Comparison of ENCODE assay signal across 1 cellular context in the genomic region with DNA sequence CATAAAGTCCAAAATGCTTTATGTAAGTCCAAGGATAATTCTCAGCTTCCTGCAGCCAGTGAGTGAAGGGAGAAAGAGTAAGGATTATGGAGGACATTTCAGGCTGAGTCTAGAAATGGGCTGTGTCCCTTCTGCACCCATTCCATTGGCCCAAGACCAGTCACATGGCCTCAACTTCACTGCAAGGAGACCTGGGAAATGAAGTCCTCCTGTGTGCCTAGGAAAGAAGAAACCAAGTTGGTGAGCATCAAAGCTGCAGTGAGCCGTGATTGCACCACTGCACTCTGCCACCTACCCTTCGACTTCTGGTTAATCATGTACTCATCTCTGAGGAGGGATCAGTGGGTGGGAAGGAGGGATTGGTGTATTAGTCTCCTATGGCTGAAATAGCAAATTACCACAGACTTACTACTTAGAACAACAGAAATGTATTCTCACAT.
TF ChIP-seq lines count a peak whose summit lies in the region.

No MANE protein-coding gene starts in this region.

TF ChIP-seq in HepG2, 621 proteins besides CTCF, POLR2A, EP300 and RAD21 (continued from another document and continues in another):
- TF ChIP-seq, protein P1, sequence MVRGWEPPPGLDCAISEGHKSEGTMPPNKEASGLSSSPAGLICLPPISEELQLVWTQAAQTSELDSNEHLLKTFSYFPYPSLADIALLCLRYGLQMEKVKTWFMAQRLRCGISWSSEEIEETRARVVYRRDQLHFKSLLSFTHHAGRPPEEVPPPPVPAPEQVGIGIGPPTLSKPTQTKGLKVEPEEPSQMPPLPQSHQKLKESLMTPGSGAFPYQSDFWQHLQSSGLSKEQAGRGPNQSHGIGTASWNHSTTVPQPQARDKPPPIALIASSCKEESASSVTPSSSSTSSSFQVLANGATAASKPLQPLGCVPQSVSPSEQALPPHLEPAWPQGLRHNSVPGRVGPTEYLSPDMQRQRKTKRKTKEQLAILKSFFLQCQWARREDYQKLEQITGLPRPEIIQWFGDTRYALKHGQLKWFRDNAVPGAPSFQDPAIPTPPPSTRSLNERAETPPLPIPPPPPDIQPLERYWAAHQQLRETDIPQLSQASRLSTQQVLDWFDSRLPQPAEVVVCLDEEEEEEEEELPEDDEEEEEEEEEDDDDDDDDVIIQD (CRISPR knock-in tag; IDR thresholded peaks at IDR 0.05; ENCODE audit: low read depth): peak; percentile 18; the same call in 1 of the 2 replicates
- TF ChIP-seq, protein P2, sequence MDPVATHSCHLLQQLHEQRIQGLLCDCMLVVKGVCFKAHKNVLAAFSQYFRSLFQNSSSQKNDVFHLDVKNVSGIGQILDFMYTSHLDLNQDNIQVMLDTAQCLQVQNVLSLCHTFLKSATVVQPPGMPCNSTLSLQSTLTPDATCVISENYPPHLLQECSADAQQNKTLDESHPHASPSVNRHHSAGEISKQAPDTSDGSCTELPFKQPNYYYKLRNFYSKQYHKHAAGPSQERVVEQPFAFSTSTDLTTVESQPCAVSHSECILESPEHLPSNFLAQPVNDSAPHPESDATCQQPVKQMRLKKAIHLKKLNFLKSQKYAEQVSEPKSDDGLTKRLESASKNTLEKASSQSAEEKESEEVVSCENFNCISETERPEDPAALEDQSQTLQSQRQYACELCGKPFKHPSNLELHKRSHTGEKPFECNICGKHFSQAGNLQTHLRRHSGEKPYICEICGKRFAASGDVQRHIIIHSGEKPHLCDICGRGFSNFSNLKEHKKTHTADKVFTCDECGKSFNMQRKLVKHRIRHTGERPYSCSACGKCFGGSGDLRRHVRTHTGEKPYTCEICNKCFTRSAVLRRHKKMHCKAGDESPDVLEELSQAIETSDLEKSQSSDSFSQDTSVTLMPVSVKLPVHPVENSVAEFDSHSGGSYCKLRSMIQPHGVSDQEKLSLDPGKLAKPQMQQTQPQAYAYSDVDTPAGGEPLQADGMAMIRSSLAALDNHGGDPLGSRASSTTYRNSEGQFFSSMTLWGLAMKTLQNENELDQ (CRISPR knock-in tag; IDR thresholded peaks at IDR 0.05; ENCODE audit: borderline replicate concordance): no peak
- TF ChIP-seq, protein P3, sequence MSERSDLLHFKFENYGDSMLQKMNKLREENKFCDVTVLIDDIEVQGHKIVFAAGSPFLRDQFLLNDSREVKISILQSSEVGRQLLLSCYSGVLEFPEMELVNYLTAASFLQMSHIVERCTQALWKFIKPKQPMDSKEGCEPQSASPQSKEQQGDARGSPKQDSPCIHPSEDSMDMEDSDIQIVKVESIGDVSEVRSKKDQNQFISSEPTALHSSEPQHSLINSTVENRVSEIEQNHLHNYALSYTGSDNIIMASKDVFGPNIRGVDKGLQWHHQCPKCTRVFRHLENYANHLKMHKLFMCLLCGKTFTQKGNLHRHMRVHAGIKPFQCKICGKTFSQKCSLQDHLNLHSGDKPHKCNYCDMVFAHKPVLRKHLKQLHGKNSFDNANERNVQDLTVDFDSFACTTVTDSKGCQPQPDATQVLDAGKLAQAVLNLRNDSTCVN (CRISPR knock-in tag; IDR thresholded peaks at IDR 0.05; ENCODE audit: borderline replicate concordance): peak; percentile 38; the same call in 1 of the 2 replicates
- TF ChIP-seq, protein P4, sequence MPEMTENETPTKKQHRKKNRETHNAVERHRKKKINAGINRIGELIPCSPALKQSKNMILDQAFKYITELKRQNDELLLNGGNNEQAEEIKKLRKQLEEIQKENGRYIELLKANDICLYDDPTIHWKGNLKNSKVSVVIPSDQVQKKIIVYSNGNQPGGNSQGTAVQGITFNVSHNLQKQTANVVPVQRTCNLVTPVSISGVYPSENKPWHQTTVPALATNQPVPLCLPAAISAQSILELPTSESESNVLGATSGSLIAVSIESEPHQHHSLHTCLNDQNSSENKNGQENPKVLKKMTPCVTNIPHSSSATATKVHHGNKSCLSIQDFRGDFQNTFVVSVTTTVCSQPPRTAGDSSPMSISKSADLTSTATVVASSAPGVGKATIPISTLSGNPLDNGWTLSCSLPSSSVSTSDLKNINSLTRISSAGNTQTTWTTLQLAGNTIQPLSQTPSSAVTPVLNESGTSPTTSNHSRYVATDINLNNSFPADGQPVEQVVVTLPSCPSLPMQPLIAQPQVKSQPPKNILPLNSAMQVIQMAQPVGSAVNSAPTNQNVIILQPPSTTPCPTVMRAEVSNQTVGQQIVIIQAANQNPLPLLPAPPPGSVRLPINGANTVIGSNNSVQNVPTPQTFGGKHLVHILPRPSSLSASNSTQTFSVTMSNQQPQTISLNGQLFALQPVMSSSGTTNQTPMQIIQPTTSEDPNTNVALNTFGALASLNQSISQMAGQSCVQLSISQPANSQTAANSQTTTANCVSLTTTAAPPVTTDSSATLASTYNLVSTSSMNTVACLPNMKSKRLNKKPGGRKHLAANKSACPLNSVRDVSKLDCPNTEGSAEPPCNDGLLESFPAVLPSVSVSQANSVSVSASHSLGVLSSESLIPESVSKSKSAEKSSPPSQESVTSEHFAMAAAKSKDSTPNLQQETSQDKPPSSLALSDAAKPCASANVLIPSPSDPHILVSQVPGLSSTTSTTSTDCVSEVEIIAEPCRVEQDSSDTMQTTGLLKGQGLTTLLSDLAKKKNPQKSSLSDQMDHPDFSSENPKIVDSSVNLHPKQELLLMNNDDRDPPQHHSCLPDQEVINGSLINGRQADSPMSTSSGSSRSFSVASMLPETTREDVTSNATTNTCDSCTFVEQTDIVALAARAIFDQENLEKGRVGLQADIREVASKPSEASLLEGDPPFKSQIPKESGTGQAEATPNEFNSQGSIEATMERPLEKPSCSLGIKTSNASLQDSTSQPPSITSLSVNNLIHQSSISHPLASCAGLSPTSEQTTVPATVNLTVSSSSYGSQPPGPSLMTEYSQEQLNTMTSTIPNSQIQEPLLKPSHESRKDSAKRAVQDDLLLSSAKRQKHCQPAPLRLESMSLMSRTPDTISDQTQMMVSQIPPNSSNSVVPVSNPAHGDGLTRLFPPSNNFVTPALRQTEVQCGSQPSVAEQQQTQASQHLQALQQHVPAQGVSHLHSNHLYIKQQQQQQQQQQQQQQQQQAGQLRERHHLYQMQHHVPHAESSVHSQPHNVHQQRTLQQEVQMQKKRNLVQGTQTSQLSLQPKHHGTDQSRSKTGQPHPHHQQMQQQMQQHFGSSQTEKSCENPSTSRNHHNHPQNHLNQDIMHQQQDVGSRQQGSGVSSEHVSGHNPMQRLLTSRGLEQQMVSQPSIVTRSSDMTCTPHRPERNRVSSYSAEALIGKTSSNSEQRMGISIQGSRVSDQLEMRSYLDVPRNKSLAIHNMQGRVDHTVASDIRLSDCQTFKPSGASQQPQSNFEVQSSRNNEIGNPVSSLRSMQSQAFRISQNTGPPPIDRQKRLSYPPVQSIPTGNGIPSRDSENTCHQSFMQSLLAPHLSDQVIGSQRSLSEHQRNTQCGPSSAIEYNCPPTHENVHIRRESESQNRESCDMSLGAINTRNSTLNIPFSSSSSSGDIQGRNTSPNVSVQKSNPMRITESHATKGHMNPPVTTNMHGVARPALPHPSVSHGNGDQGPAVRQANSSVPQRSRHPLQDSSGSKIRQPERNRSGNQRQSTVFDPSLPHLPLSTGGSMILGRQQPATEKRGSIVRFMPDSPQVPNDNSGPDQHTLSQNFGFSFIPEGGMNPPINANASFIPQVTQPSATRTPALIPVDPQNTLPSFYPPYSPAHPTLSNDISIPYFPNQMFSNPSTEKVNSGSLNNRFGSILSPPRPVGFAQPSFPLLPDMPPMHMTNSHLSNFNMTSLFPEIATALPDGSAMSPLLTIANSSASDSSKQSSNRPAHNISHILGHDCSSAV (CRISPR knock-in tag; IDR thresholded peaks at IDR 0.05; ENCODE audit: borderline replicate concordance): no peak
- TF ChIP-seq, protein P5, sequence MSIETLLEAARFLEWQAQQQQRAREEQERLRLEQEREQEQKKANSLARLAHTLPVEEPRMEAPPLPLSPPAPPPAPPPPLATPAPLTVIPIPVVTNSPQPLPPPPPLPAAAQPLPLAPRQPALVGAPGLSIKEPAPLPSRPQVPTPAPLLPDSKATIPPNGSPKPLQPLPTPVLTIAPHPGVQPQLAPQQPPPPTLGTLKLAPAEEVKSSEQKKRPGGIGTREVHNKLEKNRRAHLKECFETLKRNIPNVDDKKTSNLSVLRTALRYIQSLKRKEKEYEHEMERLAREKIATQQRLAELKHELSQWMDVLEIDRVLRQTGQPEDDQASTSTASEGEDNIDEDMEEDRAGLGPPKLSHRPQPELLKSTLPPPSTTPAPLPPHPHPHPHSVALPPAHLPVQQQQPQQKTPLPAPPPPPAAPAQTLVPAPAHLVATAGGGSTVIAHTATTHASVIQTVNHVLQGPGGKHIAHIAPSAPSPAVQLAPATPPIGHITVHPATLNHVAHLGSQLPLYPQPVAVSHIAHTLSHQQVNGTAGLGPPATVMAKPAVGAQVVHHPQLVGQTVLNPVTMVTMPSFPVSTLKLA (IDR thresholded peaks at IDR 0.05): no peak
- peak; percentile 53; the same call in 1 of the 2 replicates for TF ChIP-seq ELF1 (CRISPR knock-in tag; IDR thresholded peaks at IDR 0.05)
- TF ChIP-seq NR2F6 (IDR thresholded peaks at IDR 0.05): no peak
- 0 out of 2 replicates have a peak, but pooled peaks have one; percentile 15 for TF ChIP-seq NR2F6 (CRISPR knock-in tag; IDR thresholded peaks at IDR 0.05)
- no peak for TF ChIP-seq ZNF224 (CRISPR knock-in tag; IDR thresholded peaks at IDR 0.05)
- TF ChIP-seq HES4 (CRISPR knock-in tag; IDR thresholded peaks at IDR 0.05; ENCODE audit: borderline replicate concordance): no peak
- TF ChIP-seq FOXA1 (IDR thresholded peaks at IDR 0.05): no peak
- TF ChIP-seq FOXA1 (CRISPR knock-in tag; IDR thresholded peaks at IDR 0.05): no peak
- TF ChIP-seq KLF12 (CRISPR knock-in tag; IDR thresholded peaks at IDR 0.05; ENCODE audit: borderline replicate concordance): no peak
- TF ChIP-seq FOXA3 (CRISPR knock-in tag; IDR thresholded peaks at IDR 0.05): peak; percentile 29; the same call in 1 of the 2 replicates
- TF ChIP-seq HOXA3 (CRISPR knock-in tag; IDR thresholded peaks at IDR 0.05): peak; percentile 56; the same call in 1 of the 2 replicates
- TF ChIP-seq GATAD2A (CRISPR knock-in tag; IDR thresholded peaks at IDR 0.05): 0 out of 2 replicates have a peak, but pooled peaks have one; percentile 47
- TF ChIP-seq YY1 (IDR thresholded peaks at IDR 0.05; ENCODE audit: insufficient read depth, insufficient replicate concordance, low read depth, low read length): peak; percentile 42
- TF ChIP-seq CBX5 (CRISPR knock-in tag; IDR thresholded peaks at IDR 0.05; ENCODE audit: borderline replicate concordance): 0 out of 2 replicates have a peak, but pooled peaks have one; percentile 23
- TF ChIP-seq, protein P6, sequence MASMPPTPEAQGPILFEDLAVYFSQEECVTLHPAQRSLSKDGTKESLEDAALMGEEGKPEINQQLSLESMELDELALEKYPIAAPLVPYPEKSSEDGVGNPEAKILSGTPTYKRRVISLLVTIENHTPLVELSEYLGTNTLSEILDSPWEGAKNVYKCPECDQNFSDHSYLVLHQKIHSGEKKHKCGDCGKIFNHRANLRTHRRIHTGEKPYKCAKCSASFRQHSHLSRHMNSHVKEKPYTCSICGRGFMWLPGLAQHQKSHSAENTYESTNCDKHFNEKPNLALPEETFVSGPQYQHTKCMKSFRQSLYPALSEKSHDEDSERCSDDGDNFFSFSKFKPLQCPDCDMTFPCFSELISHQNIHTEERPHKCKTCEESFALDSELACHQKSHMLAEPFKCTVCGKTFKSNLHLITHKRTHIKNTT (CRISPR knock-in tag; IDR thresholded peaks at IDR 0.05): no peak
- TF ChIP-seq, protein P7, sequence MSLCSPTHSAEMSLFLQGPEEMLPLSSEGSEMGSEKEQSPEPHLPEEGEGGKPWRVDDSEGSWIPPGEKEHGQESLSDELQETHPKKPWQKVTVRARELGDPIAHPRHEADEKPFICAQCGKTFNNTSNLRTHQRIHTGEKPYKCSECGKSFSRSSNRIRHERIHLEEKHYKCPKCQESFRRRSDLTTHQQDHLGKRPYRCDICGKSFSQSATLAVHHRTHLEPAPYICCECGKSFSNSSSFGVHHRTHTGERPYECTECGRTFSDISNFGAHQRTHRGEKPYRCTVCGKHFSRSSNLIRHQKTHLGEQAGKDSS (CRISPR knock-in tag; IDR thresholded peaks at IDR 0.05; ENCODE audit: borderline replicate concordance, low read depth): no peak
- TF ChIP-seq, protein P8, sequence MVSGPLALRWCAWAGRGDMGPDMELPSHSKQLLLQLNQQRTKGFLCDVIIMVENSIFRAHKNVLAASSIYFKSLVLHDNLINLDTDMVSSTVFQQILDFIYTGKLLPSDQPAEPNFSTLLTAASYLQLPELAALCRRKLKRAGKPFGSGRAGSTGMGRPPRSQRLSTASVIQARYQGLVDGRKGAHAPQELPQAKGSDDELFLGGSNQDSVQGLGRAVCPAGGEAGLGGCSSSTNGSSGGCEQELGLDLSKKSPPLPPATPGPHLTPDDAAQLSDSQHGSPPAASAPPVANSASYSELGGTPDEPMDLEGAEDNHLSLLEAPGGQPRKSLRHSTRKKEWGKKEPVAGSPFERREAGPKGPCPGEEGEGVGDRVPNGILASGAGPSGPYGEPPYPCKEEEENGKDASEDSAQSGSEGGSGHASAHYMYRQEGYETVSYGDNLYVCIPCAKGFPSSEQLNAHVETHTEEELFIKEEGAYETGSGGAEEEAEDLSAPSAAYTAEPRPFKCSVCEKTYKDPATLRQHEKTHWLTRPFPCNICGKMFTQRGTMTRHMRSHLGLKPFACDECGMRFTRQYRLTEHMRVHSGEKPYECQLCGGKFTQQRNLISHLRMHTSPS (CRISPR knock-in tag; IDR thresholded peaks at IDR 0.05; ENCODE audit: low read depth): no peak
- no peak for TF ChIP-seq HOXD1 (CRISPR knock-in tag; IDR thresholded peaks at IDR 0.05)
- TF ChIP-seq, protein P9, sequence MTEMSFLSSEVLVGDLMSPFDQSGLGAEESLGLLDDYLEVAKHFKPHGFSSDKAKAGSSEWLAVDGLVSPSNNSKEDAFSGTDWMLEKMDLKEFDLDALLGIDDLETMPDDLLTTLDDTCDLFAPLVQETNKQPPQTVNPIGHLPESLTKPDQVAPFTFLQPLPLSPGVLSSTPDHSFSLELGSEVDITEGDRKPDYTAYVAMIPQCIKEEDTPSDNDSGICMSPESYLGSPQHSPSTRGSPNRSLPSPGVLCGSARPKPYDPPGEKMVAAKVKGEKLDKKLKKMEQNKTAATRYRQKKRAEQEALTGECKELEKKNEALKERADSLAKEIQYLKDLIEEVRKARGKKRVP (CRISPR knock-in tag; IDR thresholded peaks at IDR 0.05): peak in 1 of 2 experiments; percentile 53; a peak in 2 of 4 replicates
